ENCODE assay signal across 7 cellular contexts in the genomic region with DNA sequence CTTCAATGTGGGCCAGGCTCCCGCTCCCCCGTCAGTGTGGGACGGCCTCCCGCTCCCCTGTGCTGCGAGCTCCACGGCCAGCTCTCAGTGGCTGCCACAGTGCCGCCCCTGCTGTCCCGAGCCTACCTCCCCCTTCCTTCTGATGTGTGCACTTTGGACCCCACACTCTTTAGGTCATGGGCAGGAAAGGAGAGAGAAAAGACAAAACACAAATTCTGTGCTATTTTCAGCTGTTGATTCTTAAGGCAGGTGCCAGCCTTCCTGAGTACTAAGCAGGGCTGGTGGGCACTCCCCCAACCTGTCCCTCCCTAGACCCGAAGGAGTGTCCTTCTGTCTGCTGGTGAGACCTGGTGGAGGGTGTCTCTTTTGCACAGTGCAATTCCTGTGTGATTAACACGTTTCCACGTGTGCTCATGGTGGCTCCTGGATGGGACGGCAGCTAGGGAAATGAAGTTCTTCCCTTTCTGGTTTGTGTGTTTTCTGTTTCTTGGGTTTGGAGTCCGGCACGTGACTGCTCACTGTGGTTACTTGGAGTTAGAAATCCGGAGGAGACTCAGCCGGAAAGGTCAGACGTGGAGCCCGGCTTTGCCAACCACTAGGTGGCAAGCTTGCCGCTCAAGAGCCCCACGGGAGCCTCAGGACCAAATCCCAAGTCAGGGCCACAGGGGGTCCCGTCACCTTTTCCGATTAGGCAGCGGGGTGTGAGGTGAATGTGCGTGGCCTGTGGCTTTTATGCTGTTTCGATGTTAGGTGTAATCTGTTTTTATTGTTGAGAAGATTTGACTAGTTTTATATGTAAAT.
DNase-seq lines count a peak whose midpoint lies in the region; ATAC-seq, FAIRE-seq and TF ChIP-seq lines count a peak whose summit lies in the region.
"Not testable (repeated sequence)": the region's sequence is repeated elsewhere in the genome, so short reads cannot be mapped to it uniquely, and the experiment has no call there.

No MANE protein-coding gene starts in this region.

- not testable (repeated sequence) for H3K27me3 ChIP-seq in liver (ENCODE audit: control insufficient read depth in 4 of 4, insufficient read depth in 4 of 4, low read length in 3 of 4)

- peak; percentile 43 for DNase-seq in GM04504 (ENCODE audit: low read depth)
- DNase-seq in HTR-8/SVneo (ENCODE audit: insufficient read length, low spot score), result peak; percentile 24
- DNase-seq in RPMI8226, result peak; percentile 57
- DNase-seq in activated naive CD4-positive, alpha-beta T cell treated with Interleukin-2 at 50 U/mL for 16 hours, result peak; percentile 59
- DNase-seq in sciatic nerve (ENCODE audit: low spot score), result peak; percentile 84

- H3K4me3 ChIP-seq in liver (ENCODE audit: low read depth in 1 of 3, low read length in 3 of 3), result peak overlapping the region in 2 of 3 donors; percentile 8 to 9

- FAIRE-seq in HTR-8/SVneo (lab: Jason Lieb, UNC), result not testable (repeated sequence)

- peak overlapping the region; percentile 85 to 96 for H3K27ac ChIP-seq in liver (ENCODE audit: low read depth in 1 of 2, low read length in 2 of 2)

- peak; percentile 56 for TF ChIP-seq CTCF in liver (IDR thresholded peaks at IDR 0.05; ENCODE audit: low read depth, low read length, missing input control)

- peak; percentile 83 for TF ChIP-seq RAD21 in liver (IDR thresholded peaks at IDR 0.05)

- WGBS in liver, result 14% methylated on average over 25 of the region's 25 CpGs

- intact Hi-C loops in sciatic nerve (cut with DNase I), result not testable (repeated sequence)

- not testable (repeated sequence) for H3K9me3 ChIP-seq in liver (ENCODE audit: control insufficient read depth in 4 of 4, low read length in 3 of 4)

- peaks cover 2 to 50% (median 20%) of the 10 kb centered on the region in 4 donors for H3K4me1 ChIP-seq in liver (ENCODE audit: control insufficient read depth in 4 of 4, insufficient read depth in 4 of 4, low read length in 3 of 4)

- ATAC-seq in esophagus mucosa (peak; percentile 64), sciatic nerve (peak; percentile 93)

- H3K36me3 ChIP-seq in liver (ENCODE audit: control insufficient read depth in 4 of 4, insufficient read depth in 3 of 4, low read depth in 1 of 4, low read length in 3 of 4), result not testable (repeated sequence)

- H3K9ac ChIP-seq in liver (ENCODE audit: low read depth in 1 of 2, low read length in 2 of 2), result peak overlapping the region; percentile 28 to 85

TF ChIP-seq in liver, 16 proteins besides CTCF, POLR2A, EP300 and RAD21:
- TF ChIP-seq SP1 (IDR thresholded peaks at IDR 0.05) (peak; percentile 79), RXRA (IDR thresholded peaks at IDR 0.05) (peak in 1 of 2 donors; percentile 36), NR2F2 (IDR thresholded peaks at IDR 0.05) (peak; percentile 61), HNF4A (conservative IDR thresholded peaks at IDR 0.05) (peak in 1 of 2 donors; percentile 80), HNF4G (IDR thresholded peaks at IDR 0.05) (peak; percentile 31), JUND (IDR thresholded peaks at IDR 0.05) (peak in 1 of 2 donors; percentile 42)
- TF ChIP-seq, protein P1, sequence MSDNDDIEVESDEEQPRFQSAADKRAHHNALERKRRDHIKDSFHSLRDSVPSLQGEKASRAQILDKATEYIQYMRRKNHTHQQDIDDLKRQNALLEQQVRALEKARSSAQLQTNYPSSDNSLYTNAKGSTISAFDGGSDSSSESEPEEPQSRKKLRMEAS (IDR thresholded peaks at IDR 0.05), result peak; percentile 15

Comparison
In these comparisons a context has a peak if more than half of its experiments do, and no peak if none do; other contexts are left out.
1. Peak in every context shown above with its lines: DNase-seq, ATAC-seq, H3K4me3 ChIP-seq and H3K27ac ChIP-seq.
2. DNase-seq: peak in every context shown above with its lines; median percentile 84 in sciatic nerve; 59 in activated naive CD4-positive, alpha-beta T cell treated with Interleukin-2 at 50 U/mL for 16 hours; 57 in RPMI8226; 43 in GM04504; 24 in HTR-8/SVneo.